1 cellular context compared by ENCODE assay signal in genomic region chr2:285990-286389, GRCh38.
TF ChIP-seq lines count a peak whose summit lies in the region.

No MANE protein-coding gene starts in this region.

TF ChIP-seq in H1, 55 proteins besides CTCF, POLR2A, EP300 and RAD21:
- TF ChIP-seq TBP (IDR thresholded peaks at IDR 0.05; ENCODE audit: low read depth, low read length) (no peak), CTBP2 (IDR thresholded peaks at IDR 0.05; ENCODE audit: borderline replicate concordance, insufficient read depth, insufficient read length, low read length) (no peak), POU5F1 (IDR thresholded peaks at IDR 0.05; ENCODE audit: low read depth, low read length) (no peak), TAF1 (IDR thresholded peaks at IDR 0.05; ENCODE audit: low read depth, low read length) (no peak), NANOG (IDR thresholded peaks at IDR 0.05; ENCODE audit: insufficient read depth, low read depth, low read length, poor library complexity, severe bottlenecking) (no peak), CBX8 (IDR thresholded peaks at IDR 0.05; ENCODE audit: borderline replicate concordance, low read depth, low read length) (no peak), GABPA (IDR thresholded peaks at IDR 0.05; ENCODE audit: borderline replicate concordance, insufficient read depth, low read length) (no peak), TAF7 (optimal IDR thresholded peaks at IDR 0.05; ENCODE audit: borderline replicate concordance, low read depth, low read length) (no peak), CREB1 (IDR thresholded peaks at IDR 0.05) (no peak), SP2 (IDR thresholded peaks at IDR 0.05; ENCODE audit: low read length) (no peak), RFX5 (IDR thresholded peaks at IDR 0.05; ENCODE audit: borderline replicate concordance, low read depth, low read length) (no peak), FOSL1 (IDR thresholded peaks at IDR 0.05; ENCODE audit: insufficient read depth, low read depth, low read length) (no peak)
